ENCODE assay signal across 29 cellular contexts in the genomic region with DNA sequence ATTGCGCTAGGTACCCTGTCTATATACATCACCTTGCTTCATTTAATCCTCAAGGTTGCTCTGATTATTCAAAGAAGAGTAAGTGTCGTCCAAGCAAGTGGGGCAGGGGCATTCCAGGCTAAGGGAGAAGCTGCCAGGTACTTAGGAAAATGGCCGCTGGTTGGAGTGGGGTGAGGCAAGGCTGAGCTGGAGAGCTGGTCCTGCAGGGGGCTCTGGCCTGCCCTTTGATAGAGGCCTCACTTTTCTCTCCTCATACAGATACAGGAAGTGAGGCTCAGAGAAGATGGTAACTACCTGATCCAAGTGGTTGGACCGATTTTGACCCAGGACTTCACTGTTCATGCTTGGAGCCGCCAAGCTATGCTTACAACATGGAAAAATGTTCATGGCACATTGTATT.
A peak's percentile ranks its signal among the peaks of the same experiment; 100 is the strongest.
DNase-seq lines count a peak whose midpoint lies in the region; ATAC-seq and TF ChIP-seq lines count a peak whose summit lies in the region.
"Had no signal": no experiment of that assay in that cellular context is flagged by ENCODE, and none has a peak within 500 bp of the region (broad histone marks: within the 10 kb centered on the region; RNA-seq: fewer than 3 reads in every experiment).

No MANE protein-coding gene starts in this region.

- DNase-seq in NCI-H82 (lab: John Stamatoyannopoulos, UW) (peak; percentile 46), NCI-H82 treated with DMSO at 0.1 percent for 48 hours (lab: John Stamatoyannopoulos, UW; ENCODE audit: unreplicated experiment) (no peak), OCI-LY7 (ENCODE audit: low spot score) (peak; percentile 7), iPS-NIHi11 (ENCODE audit: low spot score) (peak; percentile 62), type B pancreatic cell (ENCODE audit: extremely low spot score, unreplicated experiment) (no peak), T-cell (no peak)
- DNase-seq: 8988T; activated CD8-positive, alpha-beta T cell treated with anti-CD3 and anti-CD28 coated beads for 36 hours; amniotic stem cell; Caco-2; DMS79; foreskin fibroblast; kidney; midbrain; MV-4-11; naive thymus-derived CD4-positive, alpha-beta T cell; NCI-H446; nucleus accumbens; psoas muscle; transverse colon had no signal

- H3K27ac ChIP-seq in OCI-LY7 (ENCODE audit: low read depth, low read length, poor library complexity, severe bottlenecking): no peak overlapping the region
- H3K27ac ChIP-seq: brain microvascular endothelial cell, esophagus muscularis mucosa, HL-60, KMS-11, psoas muscle, transverse colon had no signal

- H3K9me3 Mint-ChIP-seq in type B pancreatic cell: no peaks in the 10 kb centered on the region
- no peaks in the 10 kb centered on the region for H3K9me3 Mint-ChIP-seq in T-cell
- H3K9me3 Mint-ChIP-seq: activated CD8-positive, alpha-beta T cell treated with anti-CD3 and anti-CD28 coated beads for 36 hours; activated naive CD4-positive, alpha-beta T cell treated with anti-CD3 and anti-CD28 coated beads, Interleukin-2, amount 50 U/mL, for 24 hours; naive thymus-derived CD4-positive, alpha-beta T cell; stimulated activated effector memory CD8-positive, alpha-beta T cell treated with anti-CD3 and anti-CD28 coated beads, Interleukin-12 subunit alpha, Interleukin-12 subunit beta, amount 100 ng/mL, for 72 hours had no signal

- TF ChIP-seq CTCF in OCI-LY7 (conservative IDR thresholded peaks at IDR 0.05; ENCODE audit: low read length) (no peak), type B pancreatic cell (conservative IDR thresholded peaks at IDR 0.05) (peak; percentile 19)

- no peak overlapping the region for H2AFZ ChIP-seq in OCI-LY7 (ENCODE audit: low read length)

- H3K4me3 Mint-ChIP-seq in type B pancreatic cell (no peak overlapping the region), T-cell (no peak overlapping the region)
- H3K4me3 Mint-ChIP-seq: activated CD8-positive, alpha-beta T cell treated with anti-CD3 and anti-CD28 coated beads for 36 hours; activated naive CD4-positive, alpha-beta T cell treated with anti-CD3 and anti-CD28 coated beads, Interleukin-2, amount 50 U/mL, for 24 hours; CD14-positive monocyte; naive thymus-derived CD4-positive, alpha-beta T cell; stimulated activated effector memory CD8-positive, alpha-beta T cell treated with anti-CD3 and anti-CD28 coated beads, Interleukin-12 subunit alpha, Interleukin-12 subunit beta, amount 100 ng/mL, for 72 hours had no signal

- no peaks in the 10 kb centered on the region for H3K36me3 Mint-ChIP-seq in type B pancreatic cell
- no peaks in the 10 kb centered on the region for H3K36me3 Mint-ChIP-seq in T-cell
- H3K36me3 Mint-ChIP-seq: activated naive CD4-positive, alpha-beta T cell treated with anti-CD3 and anti-CD28 coated beads, Interleukin-2, amount 50 U/mL, for 24 hours; CD14-positive monocyte; naive thymus-derived CD4-positive, alpha-beta T cell; stimulated activated effector memory CD8-positive, alpha-beta T cell treated with anti-CD3 and anti-CD28 coated beads, Interleukin-12 subunit alpha, Interleukin-12 subunit beta, amount 100 ng/mL, for 72 hours had no signal

- BruUV-seq in OCI-LY7 (replicated peaks; lab: Mats Ljungman, UMichigan): no TSS peak

- no peaks in the 10 kb centered on the region for H3K36me3 ChIP-seq in OCI-LY7 (ENCODE audit: insufficient read depth, low read length)
- H3K36me3 ChIP-seq: brain microvascular endothelial cell, esophagus muscularis mucosa, transverse colon had no signal

- H3K4me1 Mint-ChIP-seq in type B pancreatic cell (ENCODE audit: unreplicated experiment) (peaks cover 33% of the 10 kb centered on the region), T-cell (no peaks in the 10 kb centered on the region)
- H3K4me1 Mint-ChIP-seq: activated naive CD4-positive, alpha-beta T cell treated with anti-CD3 and anti-CD28 coated beads, Interleukin-2, amount 50 U/mL, for 24 hours; CD14-positive monocyte; naive thymus-derived CD4-positive, alpha-beta T cell had no signal

- H4K20me1 ChIP-seq in OCI-LY7 (ENCODE audit: insufficient read depth, low read length): no peaks in the 10 kb centered on the region

- no peaks in the 10 kb centered on the region for H3K9me2 ChIP-seq in OCI-LY7 (ENCODE audit: insufficient read depth, low read length)

- H3K27ac Mint-ChIP-seq in type B pancreatic cell (no peak overlapping the region), T-cell (no peak overlapping the region)
- H3K27ac Mint-ChIP-seq: activated CD8-positive, alpha-beta T cell treated with anti-CD3 and anti-CD28 coated beads for 36 hours; activated naive CD4-positive, alpha-beta T cell treated with anti-CD3 and anti-CD28 coated beads, Interleukin-2, amount 50 U/mL, for 24 hours; naive thymus-derived CD4-positive, alpha-beta T cell; stimulated activated effector memory CD8-positive, alpha-beta T cell treated with anti-CD3 and anti-CD28 coated beads, Interleukin-12 subunit alpha, Interleukin-12 subunit beta, amount 100 ng/mL, for 72 hours had no signal

- POLR2A ChIA-PET in OCI-LY7 (lab: Charles Lee) (no interaction called here), T-cell (lab: Charles Lee) (no interaction called here)

- CTCF ChIA-PET in OCI-LY7 (lab: Charles Lee; ENCODE audit: unreplicated experiment): no interaction called here
- CTCF ChIA-PET in T-cell (lab: Charles Lee): no interaction called here

- H3K9me3 ChIP-seq in OCI-LY7 (ENCODE audit: low read length): no peaks in the 10 kb centered on the region
- H3K9me3 ChIP-seq: Caco-2, esophagus muscularis mucosa, psoas muscle, transverse colon had no signal

- H3K79me2 ChIP-seq in OCI-LY7 (ENCODE audit: insufficient read depth, low read depth, low read length): no peaks in the 10 kb centered on the region

- no peaks in the 10 kb centered on the region for H3K4me1 ChIP-seq in OCI-LY7 (ENCODE audit: insufficient read depth, low read length, poor library complexity, severe bottlenecking)
- H3K4me1 ChIP-seq: Caco-2, esophagus muscularis mucosa, psoas muscle, transverse colon had no signal

- no peak overlapping the region for H3K4me3 ChIP-seq in OCI-LY7 (ENCODE audit: low read depth, low read length, poor library complexity, severe bottlenecking)
- H3K4me3 ChIP-seq: esophagus muscularis mucosa, psoas muscle, transverse colon had no signal

- ATAC-seq in T-cell (replicated peaks in 1 of 4): no peak
- ATAC-seq in GM21528 (IDR thresholded peaks at IDR 0.05; ENCODE audit: low FRiP score, unreplicated experiment): no peak
- ATAC-seq in GM21423 (IDR thresholded peaks at IDR 0.05; ENCODE audit: unreplicated experiment): no peak
- ATAC-seq: activated CD8-positive, alpha-beta T cell treated with anti-CD3 and anti-CD28 coated beads for 36 hours; naive thymus-derived CD4-positive, alpha-beta T cell; psoas muscle; stimulated activated effector memory CD8-positive, alpha-beta T cell treated with anti-CD3 and anti-CD28 coated beads, Interleukin-12 subunit alpha, Interleukin-12 subunit beta, amount 100 ng/mL, for 72 hours had no signal

- peaks cover 26% of the 10 kb centered on the region for H3K27me3 Mint-ChIP-seq in type B pancreatic cell
- peaks cover 34 to 54% of the 10 kb centered on the region in 2 donors for H3K27me3 Mint-ChIP-seq in T-cell

- H3K4me2 ChIP-seq in OCI-LY7 (ENCODE audit: low read length): no peak overlapping the region
- H3K4me2 ChIP-seq: KMS-11 had no signal

- intact Hi-C loops in OCI-LY7 (cut with micrococcal nuclease; ENCODE audit: unreplicated experiment): no loop called here

Comparison
In these comparisons a context has a peak if more than half of its experiments do, and no peak if none do; other contexts are left out.
1. DNase-seq: peak in NCI-H82 (single experiment), OCI-LY7 (single experiment) and iPS-NIHi11 (single experiment); none in NCI-H82 treated with DMSO at 0.1 percent for 48 hours (single experiment), type B pancreatic cell (single experiment) and T-cell (0 of 34).